Comparison of ENCODE assay signal across 1 cellular context in the genomic region with DNA sequence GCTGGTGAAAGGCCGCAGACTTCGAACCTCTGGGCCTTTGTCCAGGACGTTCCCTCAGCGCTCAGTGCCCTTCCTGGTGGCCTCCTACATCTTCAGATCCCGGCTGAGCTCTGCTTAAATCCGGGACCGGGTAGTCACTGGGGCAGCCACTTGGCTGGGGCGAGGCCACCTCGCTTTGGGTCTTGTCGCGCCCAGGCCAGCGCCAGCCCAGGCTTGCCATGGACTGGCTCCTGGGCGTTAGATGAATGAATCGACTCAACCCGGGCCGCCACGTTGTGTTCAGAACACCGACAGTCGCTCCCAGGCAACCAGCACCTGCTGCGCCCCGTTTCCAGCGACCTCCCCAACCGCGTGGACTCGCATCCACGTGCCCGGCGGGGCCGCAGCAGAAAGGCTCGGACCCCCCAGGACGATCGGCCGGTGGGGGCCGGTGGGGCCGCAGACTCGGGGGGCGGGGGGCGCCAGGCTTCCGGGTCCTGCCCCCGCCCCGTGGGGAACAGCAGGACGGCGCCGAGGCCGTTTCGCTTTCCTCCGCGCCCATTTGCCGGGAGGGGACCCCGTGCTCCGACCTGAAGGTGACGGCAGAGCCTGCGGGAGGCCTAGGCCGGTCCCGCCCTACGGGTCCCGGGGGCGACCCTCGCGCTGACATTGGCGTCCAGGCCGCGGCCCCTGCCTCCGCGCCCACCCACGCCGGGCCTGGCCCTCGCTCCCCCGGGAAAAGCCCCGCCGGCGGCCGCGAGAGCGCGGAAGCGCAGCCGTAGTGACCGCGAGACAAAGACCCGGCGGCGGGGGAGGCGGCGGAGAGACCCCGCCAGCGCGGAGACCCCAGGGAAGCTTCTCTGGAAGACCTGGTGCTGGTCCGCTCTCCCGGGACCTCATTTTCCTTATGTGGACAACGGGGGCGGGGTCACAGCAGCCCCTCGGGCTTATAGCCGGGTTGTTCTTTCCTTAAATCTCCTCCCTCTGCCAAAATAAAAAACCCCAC.
TF ChIP-seq lines count a peak whose summit lies in the region.

No MANE protein-coding gene starts in this region.

TF ChIP-seq in HepG2, 621 proteins besides CTCF, POLR2A, EP300 and RAD21:
- TF ChIP-seq AGO1 (IDR thresholded peaks at IDR 0.05; ENCODE audit: low read depth, low read length, poor library complexity, severe bottlenecking) (no peak), AGO2 (optimal IDR thresholded peaks at IDR 0.05; ENCODE audit: low read depth, low read length) (peak; percentile 31), SALL1 (CRISPR knock-in tag; IDR thresholded peaks at IDR 0.05) (no peak)
- TF ChIP-seq, protein P1, sequence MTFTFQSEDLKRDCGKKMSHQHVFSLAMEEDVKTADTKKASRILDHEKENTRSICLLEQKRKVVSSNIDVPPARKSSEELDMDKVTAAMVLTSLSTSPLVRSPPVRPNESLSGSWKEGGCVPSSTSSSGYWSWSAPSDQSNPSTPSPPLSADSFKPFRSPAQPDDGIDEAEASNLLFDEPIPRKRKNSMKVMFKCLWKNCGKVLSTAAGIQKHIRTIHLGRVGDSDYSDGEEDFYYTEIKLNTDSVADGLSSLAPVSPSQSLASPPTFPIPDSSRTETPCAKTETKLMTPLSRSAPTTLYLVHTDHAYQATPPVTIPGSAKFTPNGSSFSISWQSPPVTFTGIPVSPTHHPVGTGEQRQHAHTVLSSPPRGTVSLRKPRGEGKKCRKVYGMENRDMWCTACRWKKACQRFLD (CRISPR knock-in tag; IDR thresholded peaks at IDR 0.05; ENCODE audit: borderline replicate concordance), result no peak
- TF ChIP-seq, protein P2, sequence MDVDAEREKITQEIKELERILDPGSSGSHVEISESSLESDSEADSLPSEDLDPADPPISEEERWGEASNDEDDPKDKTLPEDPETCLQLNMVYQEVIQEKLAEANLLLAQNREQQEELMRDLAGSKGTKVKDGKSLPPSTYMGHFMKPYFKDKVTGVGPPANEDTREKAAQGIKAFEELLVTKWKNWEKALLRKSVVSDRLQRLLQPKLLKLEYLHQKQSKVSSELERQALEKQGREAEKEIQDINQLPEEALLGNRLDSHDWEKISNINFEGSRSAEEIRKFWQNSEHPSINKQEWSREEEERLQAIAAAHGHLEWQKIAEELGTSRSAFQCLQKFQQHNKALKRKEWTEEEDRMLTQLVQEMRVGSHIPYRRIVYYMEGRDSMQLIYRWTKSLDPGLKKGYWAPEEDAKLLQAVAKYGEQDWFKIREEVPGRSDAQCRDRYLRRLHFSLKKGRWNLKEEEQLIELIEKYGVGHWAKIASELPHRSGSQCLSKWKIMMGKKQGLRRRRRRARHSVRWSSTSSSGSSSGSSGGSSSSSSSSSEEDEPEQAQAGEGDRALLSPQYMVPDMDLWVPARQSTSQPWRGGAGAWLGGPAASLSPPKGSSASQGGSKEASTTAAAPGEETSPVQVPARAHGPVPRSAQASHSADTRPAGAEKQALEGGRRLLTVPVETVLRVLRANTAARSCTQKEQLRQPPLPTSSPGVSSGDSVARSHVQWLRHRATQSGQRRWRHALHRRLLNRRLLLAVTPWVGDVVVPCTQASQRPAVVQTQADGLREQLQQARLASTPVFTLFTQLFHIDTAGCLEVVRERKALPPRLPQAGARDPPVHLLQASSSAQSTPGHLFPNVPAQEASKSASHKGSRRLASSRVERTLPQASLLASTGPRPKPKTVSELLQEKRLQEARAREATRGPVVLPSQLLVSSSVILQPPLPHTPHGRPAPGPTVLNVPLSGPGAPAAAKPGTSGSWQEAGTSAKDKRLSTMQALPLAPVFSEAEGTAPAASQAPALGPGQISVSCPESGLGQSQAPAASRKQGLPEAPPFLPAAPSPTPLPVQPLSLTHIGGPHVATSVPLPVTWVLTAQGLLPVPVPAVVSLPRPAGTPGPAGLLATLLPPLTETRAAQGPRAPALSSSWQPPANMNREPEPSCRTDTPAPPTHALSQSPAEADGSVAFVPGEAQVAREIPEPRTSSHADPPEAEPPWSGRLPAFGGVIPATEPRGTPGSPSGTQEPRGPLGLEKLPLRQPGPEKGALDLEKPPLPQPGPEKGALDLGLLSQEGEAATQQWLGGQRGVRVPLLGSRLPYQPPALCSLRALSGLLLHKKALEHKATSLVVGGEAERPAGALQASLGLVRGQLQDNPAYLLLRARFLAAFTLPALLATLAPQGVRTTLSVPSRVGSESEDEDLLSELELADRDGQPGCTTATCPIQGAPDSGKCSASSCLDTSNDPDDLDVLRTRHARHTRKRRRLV (CRISPR knock-in tag; IDR thresholded peaks at IDR 0.05), result no peak
